8 cellular contexts compared by ENCODE assay signal in genomic region chr14:20469242-20469889, GRCh38. TPM values are rescaled to one million over a fixed set of nuclear protein-coding genes. Genes with fewer than 3 reads are reported as not detected.
DNase-seq lines count a peak whose midpoint lies in the region; TF ChIP-seq lines count a peak whose summit lies in the region.

PNP (plus strand) TSS chr14:20469406; CDS start chr14:20469525, 119 bp downstream.

- H3K9ac ChIP-seq in neuronal stem cell (ENCODE audit: low read depth, low read length, poor library complexity) = peak within 1 kb of the TSS; percentile 99

- no peak within 1 kb of the TSS for H2BK120ac ChIP-seq in neuronal stem cell (ENCODE audit: low read depth, low read length)

- no peak within 1 kb of the TSS for H3K14ac ChIP-seq in neuronal stem cell (ENCODE audit: low read length)

- peak within 1 kb of the TSS; percentile 85 for H3K4ac ChIP-seq in neuronal stem cell (ENCODE audit: low read length)

- peak; percentile 52 for DNase-seq in GM04504 (ENCODE audit: low read depth)
- peak; percentile 84 for DNase-seq in HFF-Myc (ENCODE audit: extremely low read depth, low read depth)
- peak; percentile 85 for DNase-seq in MV-4-11 (lab: John Stamatoyannopoulos, UW)
- peak; percentile 74 to 84 for DNase-seq in SJSA1 (ENCODE audit: low read depth in 1 of 2, low spot score in 2 of 2)
- peak; percentile 67 to 78 (median 75) for DNase-seq in activated naive CD4-positive, alpha-beta T cell (lab: John Stamatoyannopoulos, UW)
- DNase-seq in foreskin melanocyte = peak; percentile 77
- peak; percentile 87 for DNase-seq in neuronal stem cell (ENCODE audit: low spot score)

- H2BK12ac ChIP-seq in neuronal stem cell (ENCODE audit: low read length) = no peak within 1 kb of the TSS

- peak within 1 kb of the TSS; percentile 52 for H3K27ac ChIP-seq in SJSA1
- peak within 1 kb of the TSS; percentile 64 for H3K27ac ChIP-seq in neuronal stem cell (replicated peaks; ENCODE audit: low read length)

- no CpG with 5 or more reads among the region's 40 CpGs for WGBS in neuronal stem cell (ENCODE audit: extremely low coverage in 2 of 2, insufficient read length in 2 of 2, insufficient replicate concordance in 1 of 2), 2 donors

- peak within 1 kb of the TSS; percentile 92 for H3K23ac ChIP-seq in neuronal stem cell (ENCODE audit: low read depth, low read length, poor library complexity)

- H3K79me1 ChIP-seq in neuronal stem cell (ENCODE audit: low read depth, low read length) = peaks cover 5% of the 10 kb centered on the region

- H3K4me1 ChIP-seq in SJSA1 (replicated peaks) (peaks cover 6% of the 10 kb centered on the region; the same call in 1 of the 2 replicates), neuronal stem cell (ENCODE audit: control insufficient read depth in 2 of 2, insufficient read depth in 1 of 2, low read depth in 1 of 2, low read length in 2 of 2) (peaks cover 5 to 7% of the 10 kb centered on the region in 2 donors)

- H4K8ac ChIP-seq in neuronal stem cell (ENCODE audit: low read depth, low read length) = no peak within 1 kb of the TSS

- no peak within 1 kb of the TSS for H4K91ac ChIP-seq in neuronal stem cell (ENCODE audit: low read depth, low read length, poor library complexity)

- H3K36me3 ChIP-seq in SJSA1 = peaks cover 20% of the 10 kb centered on the region
- H3K36me3 ChIP-seq in neuronal stem cell (replicated peaks in 1 of 2; ENCODE audit: control insufficient read depth in 2 of 2, insufficient read depth in 2 of 2, low read length in 2 of 2) = peaks cover 8 to 25% of the 10 kb centered on the region in 2 donors

- peak within 1 kb of the TSS; percentile 88 for H2AFZ ChIP-seq in neuronal stem cell (ENCODE audit: low read length)

- H3K4me2 ChIP-seq in neuronal stem cell (ENCODE audit: insufficient read depth, low read length, poor library complexity, severe bottlenecking) = peak within 1 kb of the TSS; percentile 89

- H2BK5ac ChIP-seq in neuronal stem cell (ENCODE audit: low read length) = peak within 1 kb of the TSS; percentile 87

- H3K27me3 ChIP-seq in SJSA1 (replicated peaks) (no peaks in the 10 kb centered on the region), neuronal stem cell (ENCODE audit: control insufficient read depth in 3 of 3, insufficient read depth in 3 of 3, low read depth in 1 of 3, low read length in 3 of 3) (no peaks in the 10 kb centered on the region)

- H2BK15ac ChIP-seq in neuronal stem cell (ENCODE audit: low read length) = no peak within 1 kb of the TSS

- H2AK5ac ChIP-seq in neuronal stem cell (ENCODE audit: low read depth, low read length) = peak within 1 kb of the TSS; percentile 79

- TF ChIP-seq CTCF in HFF-Myc (IDR thresholded peaks at IDR 0.05; ENCODE audit: low read depth, low read length, missing control alignments) = no peak
- TF ChIP-seq CTCF in subcutaneous adipose tissue (IDR thresholded peaks at IDR 0.05; ENCODE audit: low read depth) = no peak

- H3K4me3 ChIP-seq in HFF-Myc (replicated peaks; ENCODE audit: low read depth, low read length) (peak within 1 kb of the TSS; percentile 84), SJSA1 (peak within 1 kb of the TSS; percentile 70), neuronal stem cell (ENCODE audit: low read length in 2 of 2) (peak within 1 kb of the TSS; percentile 61 to 92)

- H3K9me3 ChIP-seq in SJSA1 (replicated peaks) (no peaks in the 10 kb centered on the region; the same call in 1 of the 2 replicates), neuronal stem cell (replicated peaks in 1 of 2; ENCODE audit: control insufficient read depth in 2 of 2, insufficient read depth in 1 of 2, low read depth in 1 of 2, low read length in 2 of 2) (no peaks in the 10 kb centered on the region)

- H3K18ac ChIP-seq in neuronal stem cell (ENCODE audit: low read length) = peak within 1 kb of the TSS; percentile 86

RNA-seq across cellular contexts. Expression of gene PNP, which starts in this region (rescaled TPM):
- total RNA-seq in SJSA1 (2014; rRNA removed; shearing (Covaris generic)) = 27.3 and 34.8 TPM in 2 replicates
- 47.5 TPM for polyA plus RNA-seq in neuronal stem cell (2013, experiment 1 of 2)
- polyA plus RNA-seq in neuronal stem cell (2013, experiment 2 of 2) = 46.2 TPM
- 10 to 100 TPM; 17.5 to 47.3 (median 35.7) TPM for total RNA-seq in subcutaneous adipose tissue

Comparison
In these comparisons a context has a peak if more than half of its experiments do, and no peak if none do; other contexts are left out.
1. Peak in every context shown above with its lines: DNase-seq, H3K4me3 ChIP-seq and H3K27ac ChIP-seq.